In genomic region chr20:63497138-63497945, GRCh38 we compare ENCODE assay signal across 14 cellular contexts. TPM values are rescaled to one million over a fixed set of nuclear protein-coding genes. Genes with fewer than 3 reads are reported as not detected.
A peak's percentile ranks its signal among the peaks of the same experiment; 100 is the strongest.
DNase-seq lines count a peak whose midpoint lies in the region; ATAC-seq and TF ChIP-seq lines count a peak whose summit lies in the region.
"Had no signal": no experiment of that assay in that cellular context is flagged by ENCODE, and none has a peak within 500 bp of the region (broad histone marks: within the 10 kb centered on the region; RNA-seq: fewer than 3 reads in every experiment).

No MANE protein-coding gene starts in this region.

- no peaks in the 10 kb centered on the region for H3K9me2 ChIP-seq in PC-3 (replicated peaks; ENCODE audit: low read length)

- H3K4me1 Mint-ChIP-seq in CD8-positive, alpha-beta T cell (ENCODE audit: low read depth): peaks cover 5% of the 10 kb centered on the region

- intact Hi-C loops in CD8-positive, alpha-beta T cell (cut with DNase I, micrococcal nuclease): loop anchor here in 1 of 2 experiments (2.0 kb wide), 1 partner anchor 81 kb away; no protein-coding TSS in a partner anchor
- intact Hi-C loops in PC-3 (cut with micrococcal nuclease) (no loop called here), Right ventricle myocardium superior (cut with DNase I) (no loop called here)

- peaks cover 16% of the 10 kb centered on the region for H3K4me1 ChIP-seq in CD8-positive, alpha-beta T cell (ENCODE audit: insufficient read depth, low read length)
- peaks cover 14% of the 10 kb centered on the region for H3K4me1 ChIP-seq in PC-3 (ENCODE audit: insufficient read depth, low read length)
- H3K4me1 ChIP-seq in osteoblast (ENCODE audit: insufficient read depth, low read length): peaks cover 4% of the 10 kb centered on the region
- H3K4me1 ChIP-seq in effector memory CD4-positive, alpha-beta T cell (ENCODE audit: control insufficient read depth, insufficient read depth, low read length, poor library complexity, severe bottlenecking): peaks cover 21% of the 10 kb centered on the region

- no peak overlapping the region for H3K4me3 ChIP-seq in CD8-positive, alpha-beta T cell (ENCODE audit: low read depth, low read length)
- H3K4me3 ChIP-seq in PC-3 (ENCODE audit: low read length): peak overlapping the region; percentile 84
- no peak overlapping the region for H3K4me3 ChIP-seq in osteoblast (ENCODE audit: insufficient read depth, low read length)
- no peak overlapping the region for H3K4me3 ChIP-seq in effector memory CD4-positive, alpha-beta T cell (ENCODE audit: insufficient read depth, low read depth, low read length, poor library complexity, severe bottlenecking)

- peak in 1 of 7 experiments; percentile 19 for DNase-seq in CD8-positive, alpha-beta T cell
- DNase-seq in PC-3 (no peak), Right ventricle myocardium superior (peak; percentile 76), osteoblast (ENCODE audit: insufficient read length, low spot score, missing footprints) (peak; percentile 76), GOT3 (lab: John Stamatoyannopoulos, UW) (no peak), RPMI8226 (no peak), NCI-H748 treated with DMSO at 0.1 percent for 48 hours (lab: John Stamatoyannopoulos, UW) (no peak)
- DNase-seq in effector memory CD4-positive, alpha-beta T cell: no peak
- DNase-seq: activated CD4-positive, alpha-beta T cell treated with anti-CD3 and anti-CD28 coated beads, Interleukin-2, amount 50 U/mL, for 1 hour; activated effector memory CD4-positive, alpha-beta T cell treated with anti-CD3 and anti-CD28 coated beads, Interleukin-2, amount 50 U/mL, for 16 hours; MM.1S had no signal

- H3F3A ChIP-seq in PC-3 (ENCODE audit: low read length, unreplicated experiment): no peaks in the 10 kb centered on the region

- H3K36me3 ChIP-seq in CD8-positive, alpha-beta T cell (ENCODE audit: insufficient read depth, low read length): no peaks in the 10 kb centered on the region
- H3K36me3 ChIP-seq in PC-3 (ENCODE audit: low read depth, low read length) (peaks cover 38% of the 10 kb centered on the region), osteoblast (ENCODE audit: insufficient read depth, low read length) (no peaks in the 10 kb centered on the region)
- no peaks in the 10 kb centered on the region for H3K36me3 ChIP-seq in effector memory CD4-positive, alpha-beta T cell (ENCODE audit: control insufficient read depth, insufficient read depth, low read length)

- peak overlapping the region; percentile 31 for H3K4me3 Mint-ChIP-seq in CD8-positive, alpha-beta T cell
- H3K4me3 Mint-ChIP-seq: T-helper 1 cell treated with Interleukin-12 subunit alpha and Interleukin-12 subunit beta and Interleukin-4 antibody, amounts not matched to agents 30 μg/mL and 1 μg/mL, for 36 hours had no signal

- no peak for ATAC-seq in CD8-positive, alpha-beta T cell
- no peak for ATAC-seq in PC-3
- ATAC-seq in Right ventricle myocardium superior (ENCODE audit: poor library complexity): peak; percentile 61

- BruUV-seq in PC-3 (replicated peaks; lab: Mats Ljungman, UMichigan): TSS peak; percentile 42

- TF ChIP-seq CTCF in CD8-positive, alpha-beta T cell (IDR thresholded peaks at IDR 0.05): no peak
- no peak for TF ChIP-seq CTCF in PC-3 (conservative IDR thresholded peaks at IDR 0.05; ENCODE audit: low read depth, low read length)
- no peak for TF ChIP-seq CTCF in osteoblast (IDR thresholded peaks at IDR 0.05; ENCODE audit: extremely low read depth, low read depth, low read length)

- no peak overlapping the region for H3K27ac ChIP-seq in CD8-positive, alpha-beta T cell (ENCODE audit: low read depth, low read length)
- H3K27ac ChIP-seq in PC-3 (ENCODE audit: low read length) (no peak overlapping the region; the same call in 1 of the 2 replicates), osteoblast (ENCODE audit: low read depth, low read length) (no peak overlapping the region)
- no peak overlapping the region for H3K27ac ChIP-seq in effector memory CD4-positive, alpha-beta T cell (ENCODE audit: insufficient read depth, low read length, poor library complexity, severe bottlenecking)

- no peaks in the 10 kb centered on the region for H3K9me3 Mint-ChIP-seq in CD8-positive, alpha-beta T cell
- H3K9me3 Mint-ChIP-seq: T-helper 1 cell treated with Interleukin-12 subunit alpha and Interleukin-12 subunit beta and Interleukin-4 antibody, amounts not matched to agents 30 μg/mL and 1 μg/mL, for 36 hours had no signal

- peak overlapping the region; percentile 31 for H2AFZ ChIP-seq in PC-3 (ENCODE audit: low read length)
- H2AFZ ChIP-seq in osteoblast (ENCODE audit: low read length): no peak overlapping the region

- no peaks in the 10 kb centered on the region for H3K36me3 Mint-ChIP-seq in CD8-positive, alpha-beta T cell

- H3K9me3 ChIP-seq in CD8-positive, alpha-beta T cell (ENCODE audit: low read length): no peaks in the 10 kb centered on the region
- no peaks in the 10 kb centered on the region for H3K9me3 ChIP-seq in PC-3 (ENCODE audit: low read length)
- H3K9me3 ChIP-seq in osteoblast (ENCODE audit: low read depth, low read length): no peaks in the 10 kb centered on the region
- H3K9me3 ChIP-seq in effector memory CD4-positive, alpha-beta T cell (ENCODE audit: control insufficient read depth, low read length): no peaks in the 10 kb centered on the region

- CTCF ChIA-PET in CD8-positive, alpha-beta T cell (lab: Charles Lee): interaction anchor here (0.5 to 3.0 kb wide), 21 partner anchors 9 to 622 kb away, joined by 3 to 35 read pairs (median 5); partner anchors contain the start of genes PPDPF, PRPF6 and PTK6
- CTCF ChIA-PET in PC-3 (lab: Charles Lee): interaction anchor here (1.7 kb wide), 1 partner anchor 23 kb away, joined by 21 read pairs; the partner anchor contains the start of gene PPDPF

- H3K79me2 ChIP-seq in PC-3 (ENCODE audit: low read length): peaks cover 21% of the 10 kb centered on the region
- H3K79me2 ChIP-seq in osteoblast (ENCODE audit: insufficient read depth, low read length): no peaks in the 10 kb centered on the region

- H3K27me3 ChIP-seq in CD8-positive, alpha-beta T cell (ENCODE audit: insufficient read depth, low read length): peaks cover 9% of the 10 kb centered on the region
- H3K27me3 ChIP-seq in PC-3 (ENCODE audit: low read length) (no peaks in the 10 kb centered on the region), osteoblast (ENCODE audit: insufficient read depth, low read length) (peaks cover 32% of the 10 kb centered on the region)
- H3K27me3 ChIP-seq in effector memory CD4-positive, alpha-beta T cell (replicated peaks; ENCODE audit: control insufficient read depth, insufficient read depth, low read length, poor library complexity, severe bottlenecking): peaks cover 24% of the 10 kb centered on the region

- peak overlapping the region; percentile 37 for H3K9ac ChIP-seq in PC-3 (ENCODE audit: low read length)

- H3K27ac Mint-ChIP-seq in CD8-positive, alpha-beta T cell: no peak overlapping the region
- H3K27ac Mint-ChIP-seq: T-helper 1 cell treated with Interleukin-12 subunit alpha and Interleukin-12 subunit beta and Interleukin-4 antibody, amounts not matched to agents 30 μg/mL and 1 μg/mL, for 36 hours had no signal

- peaks cover 9% of the 10 kb centered on the region for H3K27me3 Mint-ChIP-seq in CD8-positive, alpha-beta T cell (ENCODE audit: low read depth)

- POLR2A ChIA-PET in CD8-positive, alpha-beta T cell (lab: Charles Lee): interaction anchor here (2.5 kb wide), 1 partner anchor 24 kb away, joined by 15 read pairs; the partner anchor contains the start of gene PPDPF
- POLR2A ChIA-PET in PC-3 (lab: Charles Lee; ENCODE audit: unreplicated experiment): interaction anchor here (0.5 to 0.7 kb wide), 2 partner anchors 23 to 24 kb away, joined by 4 to 6 read pairs; no protein-coding TSS in a partner anchor

- H4K20me1 ChIP-seq in PC-3 (ENCODE audit: low read length) (no peaks in the 10 kb centered on the region; the same call in 1 of the 2 replicates), osteoblast (ENCODE audit: insufficient read depth, low read length) (no peaks in the 10 kb centered on the region)

- H3K4me2 ChIP-seq in PC-3 (ENCODE audit: low read length) (peak overlapping the region; percentile 98), osteoblast (ENCODE audit: insufficient read depth, low read length) (no peak overlapping the region)

RNA-seq across cellular contexts. Expression of gene EEF1A2, which starts 1.5 kb away (rescaled TPM):
- total RNA-seq in CD8-positive, alpha-beta T cell: under 1 TPM; 0.42 to 0.81 TPM
- total RNA-seq in PC-3 (2014; rRNA removed) (463 and 559 TPM in 2 replicates), Right ventricle myocardium superior (1,229 TPM), osteoblast (not detected in 2 replicates)
- total RNA-seq: subcutaneous adipose tissue had no signal

RNA-seq across cellular contexts. Expression of gene PPDPF, which starts 23.2 kb away (rescaled TPM):
- 100 to 1,000 TPM; 284 to 287 TPM for total RNA-seq in CD8-positive, alpha-beta T cell
- total RNA-seq in PC-3 (2014; rRNA removed) (245 and 256 TPM in 2 replicates), Right ventricle myocardium superior (246 TPM), osteoblast (52.2 and 85.4 TPM in 2 replicates)

RNA-seq across cellular contexts. Expression of gene KCNQ2, which starts 24.9 kb away (rescaled TPM):
- total RNA-seq in CD8-positive, alpha-beta T cell: not detected
- total RNA-seq in PC-3 (2014; rRNA removed): not detected in 2 replicates
- 0.89 TPM for total RNA-seq in Right ventricle myocardium superior
- 0.36 TPM in 1 of 2 replicates, not detected in the other for total RNA-seq in osteoblast
- total RNA-seq: sciatic nerve, subcutaneous adipose tissue had no signal

RNA-seq across cellular contexts. Expression of gene PTK6, which starts 39.8 kb away (rescaled TPM):
- under 1 TPM; 0.11 to 0.14 TPM for total RNA-seq in CD8-positive, alpha-beta T cell
- total RNA-seq in PC-3 (2014; rRNA removed) (11.1 and 15.1 TPM in 2 replicates), Right ventricle myocardium superior (0.13 TPM), osteoblast (under 0.01 TPM in 1 of 2 replicates, not detected in the other)

RNA-seq across cellular contexts. Expression of gene SRMS, which starts 50.2 kb away (rescaled TPM):
- not detected for total RNA-seq in CD8-positive, alpha-beta T cell
- 0.22 and 0.63 TPM in 2 replicates for total RNA-seq in PC-3 (2014; rRNA removed)
- total RNA-seq in Right ventricle myocardium superior: not detected
- not detected in 2 replicates for total RNA-seq in osteoblast
- total RNA-seq: sciatic nerve, subcutaneous adipose tissue had no signal

Comparison
In these comparisons a context has a peak if more than half of its experiments do, and no peak if none do; other contexts are left out.
1. DNase-seq: peak in Right ventricle myocardium superior (single experiment) and osteoblast (single experiment); none in PC-3 (single experiment), effector memory CD4-positive, alpha-beta T cell (0 of 3), GOT3 (single experiment), RPMI8226 (single experiment) and NCI-H748 treated with DMSO at 0.1 percent for 48 hours (single experiment).
2. RNA of gene EEF1A2, which starts 1.5 kb away (total RNA-seq): 1,229 TPM in Right ventricle myocardium superior (single experiment) and 463 to 559 TPM in PC-3; 0.42 to 0.81 TPM in CD8-positive, alpha-beta T cell and not detected in osteoblast; every median in the first group is over 100 times any median in the second.